Comparison of ENCODE assay signal across 8 cellular contexts in the genomic region with DNA sequence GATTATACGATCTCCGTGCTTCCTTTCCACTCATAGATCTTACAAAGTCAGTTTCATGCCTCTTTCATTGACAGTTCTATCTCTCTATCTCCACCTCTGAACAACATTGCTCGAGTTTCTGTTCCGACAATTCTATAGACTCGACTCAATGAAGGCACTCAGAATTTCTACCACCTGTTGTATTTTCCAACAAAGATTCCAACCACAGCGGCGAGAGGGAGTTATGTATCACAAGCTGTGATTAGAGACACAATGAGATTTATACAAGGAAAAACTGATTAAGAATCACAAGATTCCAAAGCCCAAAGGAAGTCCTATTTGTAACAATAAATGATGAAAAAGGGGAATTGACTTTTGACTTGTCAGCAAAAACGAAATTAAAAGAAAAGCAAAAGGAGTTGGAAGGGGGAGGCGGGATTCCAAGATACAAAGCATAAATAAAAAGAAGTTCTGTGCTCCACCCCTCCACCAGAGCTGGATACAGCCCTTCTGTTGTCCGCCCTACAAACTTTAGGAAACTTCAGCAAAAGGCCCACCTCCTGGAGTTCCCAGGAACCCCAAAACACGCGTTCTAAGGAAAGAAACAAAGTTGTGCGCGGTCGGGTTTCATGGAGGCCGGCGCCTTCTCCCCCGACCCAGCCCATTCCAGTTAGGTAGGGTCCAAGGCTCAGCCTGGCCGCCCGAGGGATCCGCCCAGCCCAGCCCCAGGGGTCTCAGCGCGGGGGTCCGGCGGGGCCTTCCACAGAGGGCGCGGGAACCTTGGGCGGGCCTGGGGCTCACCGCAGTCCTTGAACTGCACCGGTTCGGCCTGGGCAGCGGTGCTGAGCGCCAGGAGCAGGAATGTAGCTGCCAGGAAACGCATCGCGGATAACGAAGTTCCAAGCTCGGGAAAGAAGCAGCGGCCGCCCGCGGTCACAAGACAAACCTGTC. TPM values are rescaled to one million over a fixed set of nuclear protein-coding genes. Genes with fewer than 3 reads are reported as not detected.
A peak's percentile ranks its signal among the peaks of the same experiment; 100 is the strongest.
DNase-seq lines count a peak whose midpoint lies in the region; ATAC-seq, FAIRE-seq and TF ChIP-seq lines count a peak whose summit lies in the region.

Gene NPC2, minus strand, starts transcription at position 893 of the 930 bp plus-strand sequence. Its CDS starts 31 bp downstream, at position 862.

- H3K4me1 Mint-ChIP-seq in CD4-positive, alpha-beta memory T cell: peaks cover 23 to 29% (median 27%) of the 10 kb centered on the region in 4 donors

- 2% methylated on average over 10 of the region's 42 CpGs for WGBS in right lobe of liver (ENCODE audit: insufficient coverage, low coverage, low lambda C conversion rate, missing lambda C conversion rate)

- no peaks in the 10 kb centered on the region for H3K36me3 ChIP-seq in CD4-positive, alpha-beta memory T cell (ENCODE audit: insufficient read depth, low read length)
- H3K36me3 ChIP-seq in bronchial epithelial cell (ENCODE audit: control insufficient read depth, insufficient read depth, low read length) (peaks cover 3% of the 10 kb centered on the region), right lobe of liver (no peaks in the 10 kb centered on the region), thoracic aorta (no peaks in the 10 kb centered on the region)

- no peaks in the 10 kb centered on the region for H3K9me3 Mint-ChIP-seq in CD4-positive, alpha-beta memory T cell

- H3K4me3 ChIP-seq in CD4-positive, alpha-beta memory T cell (ENCODE audit: low read length in 2 of 2): peak within 1 kb of the TSS; percentile 79 to 89
- peak within 1 kb of the TSS; percentile 88 for H3K4me3 ChIP-seq in bronchial epithelial cell (ENCODE audit: low read depth, low read length)
- H3K4me3 ChIP-seq in right lobe of liver: peak within 1 kb of the TSS; percentile 88 to 97 (median 95)
- peak within 1 kb of the TSS; percentile 90 for H3K4me3 ChIP-seq in thoracic aorta

- no peak for TF ChIP-seq CTCF in bronchial epithelial cell (IDR thresholded peaks at IDR 0.05; ENCODE audit: insufficient read depth, low read length, severe bottlenecking)
- no peak for TF ChIP-seq CTCF in right lobe of liver (IDR thresholded peaks at IDR 0.05)
- no peak for TF ChIP-seq CTCF in thoracic aorta (IDR thresholded peaks at IDR 0.05)

- peak in 3 of 5 donors; percentile 14 to 18 (median 17) for DNase-seq in CD4-positive, alpha-beta memory T cell
- DNase-seq in LHCN-M2 (ENCODE audit: low read depth) (no peak), bronchial epithelial cell (ENCODE audit: low read depth) (peak; percentile 12), right lobe of liver (no peak), thoracic aorta (ENCODE audit: low spot score) (no peak), GM12891 (ENCODE audit: insufficient read length, low spot score) (no peak)

- peak; percentile 19 for ATAC-seq in GM21515 (IDR thresholded peaks at IDR 0.05; ENCODE audit: unreplicated experiment)
- no peak for ATAC-seq in right lobe of liver
- no peak for ATAC-seq in thoracic aorta (ENCODE audit: insufficient number of reproducible peaks, low FRiP score, low read depth)
- ATAC-seq in GM18520 (IDR thresholded peaks at IDR 0.05; ENCODE audit: unreplicated experiment): no peak

- no peak for FAIRE-seq in bronchial epithelial cell (lab: Jason Lieb, UNC)
- FAIRE-seq in GM12891 (lab: Jason Lieb, UNC): no peak

- TF ChIP-seq POLR2A in right lobe of liver (IDR thresholded peaks at IDR 0.05) (peak; percentile 74), GM12891 (IDR thresholded peaks at IDR 0.05; ENCODE audit: low read depth, low read length) (no peak)

- CTCF ChIA-PET in CD4-positive, alpha-beta memory T cell (lab: Charles Lee; ENCODE audit: partially characterized antibody): interaction anchor here (0.7 to 2.0 kb wide), 5 partner anchors 10 to 130 kb away, joined by 3 to 5 read pairs (median 3); partner anchors contain the start of gene LTBP2

- H3K27ac Mint-ChIP-seq in CD4-positive, alpha-beta memory T cell: peak within 1 kb of the TSS in 6 of 7 donors; percentile 91 to 97 (median 94)

- peaks cover 39% of the 10 kb centered on the region for H3K4me1 ChIP-seq in CD4-positive, alpha-beta memory T cell (ENCODE audit: insufficient read depth, low read length)
- peaks cover 0 to 6% (median 3%) of the 10 kb centered on the region in 4 donors for H3K4me1 ChIP-seq in right lobe of liver
- H3K4me1 ChIP-seq in thoracic aorta (ENCODE audit: control insufficient read depth in 1 of 2, low read depth in 2 of 2): peaks cover 26 to 56% of the 10 kb centered on the region in 2 donors

- no peaks in the 10 kb centered on the region for H3K27me3 ChIP-seq in CD4-positive, alpha-beta memory T cell (ENCODE audit: insufficient read depth, low read length)
- H3K27me3 ChIP-seq in bronchial epithelial cell (ENCODE audit: control insufficient read depth, insufficient read depth, low read length) (no peaks in the 10 kb centered on the region), right lobe of liver (no peaks in the 10 kb centered on the region), thoracic aorta (replicated peaks; ENCODE audit: insufficient read depth) (no peaks in the 10 kb centered on the region)

- peak within 1 kb of the TSS; percentile 86 for H3K27ac ChIP-seq in CD4-positive, alpha-beta memory T cell (ENCODE audit: low read depth, low read length)
- peak within 1 kb of the TSS; percentile 83 to 93 (median 86) for H3K27ac ChIP-seq in right lobe of liver
- peak within 1 kb of the TSS; percentile 91 to 93 for H3K27ac ChIP-seq in thoracic aorta

- H3K4me3 Mint-ChIP-seq in CD4-positive, alpha-beta memory T cell: no peak within 1 kb of the TSS

- intact Hi-C loops in CD4-positive, alpha-beta memory T cell (cut with micrococcal nuclease): loop anchor here (1.0 to 10.0 kb wide), 9 partner anchors 126 to 1660 kb away; partner anchors contain the start of genes ABCD4, ACYP1, EIF2B2 and ERG28
- intact Hi-C loops in right lobe of liver (cut with DNase I): no loop called here

- POLR2A ChIA-PET in CD4-positive, alpha-beta memory T cell (lab: Charles Lee; ENCODE audit: partially characterized antibody): interaction anchor here (0.6 to 2.1 kb wide), 6 partner anchors 26 to 1434 kb away, joined by 3 to 9 read pairs (median 3); no protein-coding TSS in a partner anchor

- H3K9me3 ChIP-seq in CD4-positive, alpha-beta memory T cell (ENCODE audit: control insufficient read depth in 1 of 2, low read length in 2 of 2): no peaks in the 10 kb centered on the region
- no peaks in the 10 kb centered on the region for H3K9me3 ChIP-seq in right lobe of liver
- no peaks in the 10 kb centered on the region for H3K9me3 ChIP-seq in thoracic aorta

- peaks cover 3 to 9% of the 10 kb centered on the region in 2 donors for H3K36me3 Mint-ChIP-seq in CD4-positive, alpha-beta memory T cell

- no peaks in the 10 kb centered on the region for H3K27me3 Mint-ChIP-seq in CD4-positive, alpha-beta memory T cell

TF ChIP-seq in GM12891, 5 proteins besides CTCF, POLR2A, EP300 and RAD21:
- TF ChIP-seq POLR2AphosphoS5 (IDR thresholded peaks at IDR 0.05; ENCODE audit: low read depth, low read length) (no peak), PAX5 (IDR thresholded peaks at IDR 0.05; ENCODE audit: insufficient read depth, low read length, severe bottlenecking) (no peak), TAF1 (IDR thresholded peaks at IDR 0.05; ENCODE audit: low read depth, low read length) (no peak), POU2F2 (IDR thresholded peaks at IDR 0.05; ENCODE audit: low read depth, low read length) (no peak), SPI1 (IDR thresholded peaks at IDR 0.05; ENCODE audit: low read depth, low read length) (no peak; the same call in 1 of the 2 replicates)

RNA-seq across cellular contexts. Expression of gene NPC2, which starts in this region (rescaled TPM):
- total RNA-seq in CD4-positive, alpha-beta memory T cell: 10 to 100 TPM; 50.9 to 54.2 TPM
- 10 to 100 TPM; 83.4 to 89.9 TPM for polyA plus RNA-seq in CD4-positive, alpha-beta memory T cell
- total RNA-seq in LHCN-M2 (2014; rRNA removed) (222 and 274 TPM in 2 replicates), bronchial epithelial cell (154 and 191 TPM in 2 replicates), right lobe of liver (100 to 1,000 TPM in 3 of 6 experiments, 10 to 100 TPM in 3; 49.4 to 203 (median 98.0) TPM), thoracic aorta (100 to 1,000 TPM; 406 to 455 TPM)
- 315 TPM for polyA plus RNA-seq in LHCN-M2 (2012)
- polyA plus RNA-seq in GM12891 (2012; ENCODE audit: low read depth, missing spikeins): 61.0 TPM

Comparison
In these comparisons a context has a peak if more than half of its experiments do, and no peak if none do; other contexts are left out.
1. DNase-seq: peak in CD4-positive, alpha-beta memory T cell (3 of 5) and bronchial epithelial cell (single experiment); none in LHCN-M2 (single experiment), right lobe of liver (0 of 3), thoracic aorta (single experiment) and GM12891 (single experiment).
2. Peak in every context shown above with its lines, with median percentiles within 50 percentile points of each other: H3K27ac ChIP-seq and H3K4me3 ChIP-seq.